In the genomic region with DNA sequence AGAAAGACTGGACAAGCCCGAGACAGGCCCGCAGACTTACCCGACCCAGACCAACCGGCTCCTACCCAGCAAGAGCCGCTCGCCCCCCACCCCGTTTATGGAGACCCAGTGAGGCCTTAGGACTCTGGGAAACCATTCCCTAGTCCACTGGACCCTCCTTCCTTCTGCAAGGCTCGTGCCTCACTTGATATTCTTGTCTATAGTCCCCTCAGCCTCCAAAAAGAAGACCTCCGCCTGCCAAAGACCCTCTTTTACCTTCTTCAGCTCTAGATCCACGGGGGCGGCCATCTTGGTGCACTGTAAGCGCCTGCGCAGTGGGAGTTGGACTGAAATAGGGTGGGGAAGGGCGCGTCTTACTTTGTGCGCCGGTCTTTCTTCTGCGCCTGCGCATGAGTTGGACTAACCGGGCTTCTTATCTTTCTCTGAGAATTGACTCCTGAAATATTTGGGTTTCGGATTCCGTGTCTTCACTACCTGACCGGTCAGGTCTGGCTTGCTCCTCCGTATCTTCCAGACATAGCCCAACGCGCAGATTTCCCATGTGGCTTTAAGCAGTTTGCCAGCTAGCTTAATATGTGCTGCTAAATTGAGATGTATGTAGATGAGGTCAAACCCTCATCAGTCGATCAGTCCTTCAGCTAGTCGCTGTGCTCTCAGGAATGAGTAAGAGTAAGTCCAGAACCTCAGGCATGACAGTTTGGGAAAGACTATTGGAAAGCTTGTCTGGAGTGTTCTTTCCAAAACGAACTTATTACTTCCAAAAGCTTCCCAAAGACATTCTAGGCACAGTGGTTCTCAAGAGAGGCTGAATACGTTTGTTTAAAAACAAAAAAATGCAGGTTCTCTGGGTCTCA, we compare ENCODE assay signal across 8 cellular contexts. TPM values are rescaled to one million over a fixed set of nuclear protein-coding genes. Genes with fewer than 3 reads are reported as not detected.
DNase-seq lines count a peak whose midpoint lies in the region; ATAC-seq and TF ChIP-seq lines count a peak whose summit lies in the region.

A gene with protein sequence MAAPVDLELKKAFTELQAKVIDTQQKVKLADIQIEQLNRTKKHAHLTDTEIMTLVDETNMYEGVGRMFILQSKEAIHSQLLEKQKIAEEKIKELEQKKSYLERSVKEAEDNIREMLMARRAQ (minus strand): TSS at position 316 of the 854 bp plus-strand sequence. CDS start 28 bp downstream, at position 288.

- H3K27ac ChIP-seq in DND-41 (ENCODE audit: low read length): peak within 1 kb of the TSS; percentile 91
- H3K27ac ChIP-seq in GM23248: peak within 1 kb of the TSS; percentile 74
- H3K27ac ChIP-seq in RWPE1: peak within 1 kb of the TSS; percentile 73

- in situ Hi-C loops in GM23248 (cut with MboI): no loop called here

- POLR2A ChIA-PET in RWPE1 (lab: Yijun Ruan, JAX; ENCODE audit: low non-redundant PET): interaction anchor here (0.7 to 1.0 kb wide), 4 partner anchors 41 to 61 kb away, joined by 3 to 9 read pairs (median 5); no protein-coding TSS in a partner anchor
- POLR2A ChIA-PET in naive thymus-derived CD8-positive, alpha-beta T cell (lab: Charles Lee): interaction anchor here (1.2 to 2.0 kb wide), 3 partner anchors 43 to 408 kb away, joined by 3 to 8 read pairs (median 3); a partner anchor contains a TSS

- H3K9me3 ChIP-seq in DND-41 (ENCODE audit: insufficient read depth, low read length, severe bottlenecking) (no peaks in the 10 kb centered on the region), GM23248 (ENCODE audit: low read depth) (no peaks in the 10 kb centered on the region)

- H3K9me3 Mint-ChIP-seq in activated T-helper 17 cell treated with anti-CD3 and anti-CD28 coated beads, Interleukin-2, amount 50 U/mL, for 72 hours: no peaks in the 10 kb centered on the region
- H3K9me3 Mint-ChIP-seq in naive thymus-derived CD8-positive, alpha-beta T cell: no peaks in the 10 kb centered on the region

- TF ChIP-seq CTCF in DND-41 (IDR thresholded peaks at IDR 0.05; ENCODE audit: borderline replicate concordance, extremely low read depth, low read length, poor library complexity, severe bottlenecking): no peak
- TF ChIP-seq CTCF in LNCaP clone FGC (IDR thresholded peaks at IDR 0.05; ENCODE audit: control insufficient read depth, extremely low read depth, insufficient read depth): no peak
- no peak for TF ChIP-seq CTCF in RWPE1 (conservative IDR thresholded peaks at IDR 0.05; ENCODE audit: low read depth)
- TF ChIP-seq CTCF in fibroblast of mammary gland (conservative IDR thresholded peaks at IDR 0.05; ENCODE audit: control insufficient read depth, insufficient read depth, low read depth, low read length): no peak

- H3K4me1 ChIP-seq in DND-41 (ENCODE audit: insufficient read depth, low read length) (peaks cover 36% of the 10 kb centered on the region), GM23248 (ENCODE audit: insufficient read depth) (peaks cover 33% of the 10 kb centered on the region)

- peaks cover 29% of the 10 kb centered on the region for H3F3A ChIP-seq in GM23248 (ENCODE audit: insufficient read depth)

- peaks cover 3% of the 10 kb centered on the region for H3K27me3 ChIP-seq in DND-41 (ENCODE audit: insufficient read depth, low read length, poor library complexity)
- H3K27me3 ChIP-seq in GM23248 (replicated peaks; ENCODE audit: insufficient read depth): no peaks in the 10 kb centered on the region

- H3K36me3 Mint-ChIP-seq in activated T-helper 17 cell treated with anti-CD3 and anti-CD28 coated beads, Interleukin-2, amount 50 U/mL, for 72 hours (ENCODE audit: low read depth): peaks cover 26% of the 10 kb centered on the region
- H3K36me3 Mint-ChIP-seq in naive thymus-derived CD8-positive, alpha-beta T cell: peaks cover 0 to 23% (median 8%) of the 10 kb centered on the region in 3 donors

- no peaks in the 10 kb centered on the region for H3K9me2 ChIP-seq in GM23248 (ENCODE audit: insufficient read depth)

- H3K4me3 ChIP-seq in DND-41 (ENCODE audit: low read depth in 1 of 2, low read length in 2 of 2) (peak within 1 kb of the TSS; percentile 92), GM23248 (peak within 1 kb of the TSS; percentile 97), LNCaP clone FGC (ENCODE audit: low read depth, low read length) (peak within 1 kb of the TSS; percentile 81), fibroblast of mammary gland (ENCODE audit: control insufficient read depth, low read depth, low read length) (peak within 1 kb of the TSS; percentile 95)

- H3K79me2 ChIP-seq in DND-41 (ENCODE audit: insufficient read depth, low read length) (peaks cover 47% of the 10 kb centered on the region), GM23248 (ENCODE audit: insufficient read depth) (peaks cover 41% of the 10 kb centered on the region)

- peak within 1 kb of the TSS; percentile 88 for H3K4me3 Mint-ChIP-seq in activated T-helper 17 cell treated with anti-CD3 and anti-CD28 coated beads, Interleukin-2, amount 50 U/mL, for 72 hours
- H3K4me3 Mint-ChIP-seq in naive thymus-derived CD8-positive, alpha-beta T cell: peak within 1 kb of the TSS; percentile 92 to 100 (median 98)

- peaks cover 6% of the 10 kb centered on the region for H3K27me3 Mint-ChIP-seq in activated T-helper 17 cell treated with anti-CD3 and anti-CD28 coated beads, Interleukin-2, amount 50 U/mL, for 72 hours
- peaks cover 0 to 5% (median 2%) of the 10 kb centered on the region in 5 donors for H3K27me3 Mint-ChIP-seq in naive thymus-derived CD8-positive, alpha-beta T cell

- H3K27ac Mint-ChIP-seq in activated T-helper 17 cell treated with anti-CD3 and anti-CD28 coated beads, Interleukin-2, amount 50 U/mL, for 72 hours: peak within 1 kb of the TSS; percentile 96
- H3K27ac Mint-ChIP-seq in naive thymus-derived CD8-positive, alpha-beta T cell: peak within 1 kb of the TSS; percentile 93 to 100 (median 98)

- peak within 1 kb of the TSS; percentile 78 for H3K4me2 ChIP-seq in DND-41 (ENCODE audit: insufficient read depth, low read length)
- peak within 1 kb of the TSS; percentile 94 for H3K4me2 ChIP-seq in GM23248 (ENCODE audit: unreplicated experiment)

- CTCF ChIA-PET in RWPE1 (lab: Yijun Ruan, JAX): interaction anchor here (0.5 to 1.6 kb wide), 7 partner anchors 33 to 893 kb away, joined by 3 to 5 read pairs (median 4); no protein-coding TSS in a partner anchor

- ATAC-seq in DND-41 (ENCODE audit: insufficient read depth, low read depth): peak; percentile 97
- ATAC-seq in activated T-helper 17 cell treated with anti-CD3 and anti-CD28 coated beads, Interleukin-2, amount 50 U/mL, for 72 hours (replicated peaks): peak; percentile 98
- ATAC-seq in naive thymus-derived CD8-positive, alpha-beta T cell: peak; percentile 99

- H2AFZ ChIP-seq in DND-41 (ENCODE audit: low read depth, low read length) (peak within 1 kb of the TSS; percentile 92), GM23248 (peak within 1 kb of the TSS; percentile 97)

- DNase-seq in DND-41: peak; percentile 94
- peak; percentile 99 for DNase-seq in GM23248
- peak; percentile 82 for DNase-seq in LNCaP clone FGC (ENCODE audit: low read depth)
- peak; percentile 100 for DNase-seq in RWPE1 (ENCODE audit: low spot score)
- peak; percentile 93 for DNase-seq in fibroblast of mammary gland (ENCODE audit: low read depth)
- peak; percentile 84 to 97 (median 90) for DNase-seq in naive thymus-derived CD8-positive, alpha-beta T cell
- DNase-seq in stimulated activated naive CD4-positive, alpha-beta T cell (lab: John Stamatoyannopoulos, UW): peak; percentile 77 to 92 (median 90)

- 1 to 2% methylated on average over 30 of the region's 30 CpGs for WGBS in GM23248 (ENCODE audit: low coverage in 1 of 2, low lambda C conversion rate in 2 of 2, missing lambda C conversion rate in 2 of 2), 2 experiments

- peak within 1 kb of the TSS; percentile 85 for H3K9ac ChIP-seq in DND-41 (ENCODE audit: low read depth, low read length)
- H3K9ac ChIP-seq in GM23248: peak within 1 kb of the TSS; percentile 97

- no peaks in the 10 kb centered on the region for H4K20me1 ChIP-seq in DND-41 (ENCODE audit: insufficient read depth, low read length)
- H4K20me1 ChIP-seq in GM23248 (ENCODE audit: insufficient read depth): no peaks in the 10 kb centered on the region

- H3K4me1 Mint-ChIP-seq in activated T-helper 17 cell treated with anti-CD3 and anti-CD28 coated beads, Interleukin-2, amount 50 U/mL, for 72 hours: peaks cover 8% of the 10 kb centered on the region
- peaks cover 2 to 34% (median 25%) of the 10 kb centered on the region in 4 donors for H3K4me1 Mint-ChIP-seq in naive thymus-derived CD8-positive, alpha-beta T cell

- H3K36me3 ChIP-seq in DND-41 (ENCODE audit: insufficient read depth, low read length): peaks cover 24% of the 10 kb centered on the region
- 0 out of 2 replicates have a peak, but pooled peaks cover 7% of the 10 kb centered on the region for H3K36me3 ChIP-seq in GM23248 (ENCODE audit: low read depth)

RNA-seq across cellular contexts. Expression of the gene that starts here (rescaled TPM):
- total RNA-seq in GM23248 (2014; rRNA removed; shearing (Covaris generic)): 94.3 and 95.8 TPM in 2 replicates
- 87.0 and 99.9 TPM in 2 replicates for polyA plus RNA-seq in GM23248 (2016; fragmentation: Nextera tagmentation; extraction: Ambion mirVana)
- 10 to 100 TPM; 40.1 to 64.1 TPM for total RNA-seq in activated T-helper 17 cell treated with anti-CD3 and anti-CD28 coated beads, Interleukin-2, amount 50 U/mL, for 72 hours
- total RNA-seq in naive thymus-derived CD8-positive, alpha-beta T cell: 10 to 100 TPM; 24.8 to 30.0 TPM
- 100 to 1,000 TPM; 120 to 132 (median 129) TPM for polyA plus RNA-seq in naive thymus-derived CD8-positive, alpha-beta T cell

Comparison
In these comparisons a context has a peak if more than half of its experiments do, and no peak if none do; other contexts are left out.
1. Peak in every context shown above with its lines: DNase-seq, ATAC-seq, H3K4me3 ChIP-seq and H3K27ac ChIP-seq.